Comparison of ENCODE assay signal across 18 cellular contexts in genomic region chr22:29112680-29113079, GRCh38. TPM values are rescaled to one million over a fixed set of nuclear protein-coding genes. Genes with fewer than 3 reads are reported as not detected.
DNase-seq lines count a peak whose midpoint lies in the region; TF ChIP-seq lines count a peak whose summit lies in the region.
"Had no signal": no experiment of that assay in that cellular context is flagged by ENCODE, and none has a peak within 500 bp of the region (broad histone marks: within the 10 kb centered on the region; RNA-seq: fewer than 3 reads in every experiment).

No MANE protein-coding gene starts in this region.

- WGBS in GM23248 (ENCODE audit: low coverage in 1 of 2, low lambda C conversion rate in 2 of 2, missing lambda C conversion rate in 2 of 2), 2 experiments, result 14 to 17% methylated on average over 7 of the region's 7 CpGs
- 48 to 49% methylated on average over 7 of the region's 7 CpGs for WGBS in tibial nerve, 2 donors
- WGBS in mesenchymal stem cell, result 89% methylated on average over 7 of the region's 7 CpGs

- no peak overlapping the region for H2BK15ac ChIP-seq in mesenchymal stem cell (ENCODE audit: low read depth, poor library complexity, severe bottlenecking)

- H3F3A ChIP-seq in GM23248 (ENCODE audit: insufficient read depth), result peaks cover 26% of the 10 kb centered on the region; the same call in 1 of the 2 replicates

- no peaks in the 10 kb centered on the region for H3K9me2 ChIP-seq in GM23248 (ENCODE audit: insufficient read depth)

- no peak overlapping the region for H3K23ac ChIP-seq in mesenchymal stem cell (ENCODE audit: low read length in 2 of 2)

- H4K91ac ChIP-seq in mesenchymal stem cell (ENCODE audit: low read length), result no peak overlapping the region

- H2AFZ ChIP-seq in GM23248, result peak overlapping the region; percentile 49
- H2AFZ ChIP-seq in mesenchymal stem cell (ENCODE audit: low read depth, low read length), result no peak overlapping the region
- H2AFZ ChIP-seq: GM23338 had no signal

- POLR2A ChIA-PET in HEK293T (lab: Yijun Ruan, JAX), result no interaction called here

- no peak for TF ChIP-seq EP300 in tibial nerve (IDR thresholded peaks at IDR 0.05)

- CTCF ChIA-PET in HEK293T (lab: Yijun Ruan, JAX), result interaction anchor here (0.5 kb wide), 1 partner anchor 390 kb away, joined by 4 read pairs; no protein-coding TSS in a partner anchor

- no peaks in the 10 kb centered on the region for H3K9me3 ChIP-seq in GM23248 (ENCODE audit: low read depth)
- H3K9me3 ChIP-seq in tibial nerve, result no peaks in the 10 kb centered on the region
- peaks cover 1% of the 10 kb centered on the region for H3K9me3 ChIP-seq in mesenchymal stem cell (ENCODE audit: control insufficient read depth, low read length)
- H3K9me3 ChIP-seq: BE2C had no signal

- peak overlapping the region; percentile 63 for H3K27ac Mint-ChIP-seq in progenitor cell of endocrine pancreas
- H3K27ac Mint-ChIP-seq: CD4-positive, alpha-beta memory T cell; GM23338 had no signal

- H3K36me3 Mint-ChIP-seq in progenitor cell of endocrine pancreas (ENCODE audit: insufficient read depth), result peaks cover 7% of the 10 kb centered on the region
- H3K36me3 Mint-ChIP-seq: CD4-positive, alpha-beta memory T cell had no signal

- H2AK5ac ChIP-seq in mesenchymal stem cell (ENCODE audit: low read length, severe bottlenecking), result no peak overlapping the region

- H3K14ac ChIP-seq in mesenchymal stem cell (ENCODE audit: low read length in 2 of 2), result no peak overlapping the region

- TF ChIP-seq CTCF in progenitor cell of endocrine pancreas (IDR thresholded peaks at IDR 0.05; ENCODE audit: unreplicated experiment) (no peak), tibial nerve (IDR thresholded peaks at IDR 0.05) (no peak)

- H3K4me3 ChIP-seq in GM23248, result no peak overlapping the region; the same call in 1 of the 2 replicates
- no peak overlapping the region for H3K4me3 ChIP-seq in tibial nerve
- no peak overlapping the region for H3K4me3 ChIP-seq in mesenchymal stem cell (ENCODE audit: insufficient read depth in 1 of 2, low read depth in 1 of 2, low read length in 2 of 2)
- H3K4me3 ChIP-seq: GM23338 had no signal

- H3K36me3 ChIP-seq in GM23248 (ENCODE audit: low read depth) (no peaks in the 10 kb centered on the region), tibial nerve (no peaks in the 10 kb centered on the region), mesenchymal stem cell (ENCODE audit: control insufficient read depth in 1 of 2, insufficient read depth in 2 of 2, low read depth in 1 of 2, low read length in 2 of 2) (peaks cover 0 to 3% of the 10 kb centered on the region in 2 experiments)
- H3K36me3 ChIP-seq: BE2C had no signal

- peaks cover 32% of the 10 kb centered on the region for H3K4me1 Mint-ChIP-seq in progenitor cell of endocrine pancreas (ENCODE audit: low read depth)
- H3K4me1 Mint-ChIP-seq: CD4-positive, alpha-beta memory T cell had no signal

- no peaks in the 10 kb centered on the region for H4K20me1 ChIP-seq in GM23248 (ENCODE audit: insufficient read depth)

- H3K9me3 Mint-ChIP-seq in progenitor cell of endocrine pancreas (ENCODE audit: low read depth), result peaks cover 5% of the 10 kb centered on the region
- H3K9me3 Mint-ChIP-seq: GM23338 had no signal

- H2BK5ac ChIP-seq in mesenchymal stem cell (ENCODE audit: low read depth, low read length, poor library complexity, severe bottlenecking), result no peak overlapping the region

- peak; percentile 70 for DNase-seq in GM23248
- DNase-seq in fibroblast of gingiva (ENCODE audit: low read depth), result peak; percentile 64
- DNase-seq in progenitor cell of endocrine pancreas (ENCODE audit: low spot score, unreplicated experiment), result no peak
- DNase-seq in tibial nerve (ENCODE audit: low spot score in 2 of 2), result no peak
- DNase-seq in mesenchymal stem cell, result no peak
- no peak for DNase-seq in NCI-H446 (lab: John Stamatoyannopoulos, UW)
- DNase-seq in HEK293T (ENCODE audit: extremely low spot score), result no peak
- DNase-seq: ACHN; BE2C; Calu3; CD4-positive, alpha-beta memory T cell; DMS79; NCI-H187; NCI-H226; SHP77 treated with DMSO at 0.1 percent for 48 hours had no signal

- H3K9ac ChIP-seq in GM23248 (peak overlapping the region; percentile 14; the same call in 1 of the 2 replicates), mesenchymal stem cell (ENCODE audit: low read length) (no peak overlapping the region)

- H3K4me3 Mint-ChIP-seq in progenitor cell of endocrine pancreas (ENCODE audit: low read depth), result no peak overlapping the region
- H3K4me3 Mint-ChIP-seq: CD4-positive, alpha-beta memory T cell; GM23338 had no signal

- H3K27me3 ChIP-seq in GM23248 (replicated peaks; ENCODE audit: insufficient read depth) (no peaks in the 10 kb centered on the region), tibial nerve (no peaks in the 10 kb centered on the region), mesenchymal stem cell (ENCODE audit: control insufficient read depth in 1 of 2, insufficient read depth in 1 of 2, low read length in 2 of 2) (no peaks in the 10 kb centered on the region)
- H3K27me3 ChIP-seq: BE2C had no signal

- in situ Hi-C loops in GM23248 (cut with MboI), result no loop called here

- H3K27me3 Mint-ChIP-seq in progenitor cell of endocrine pancreas, result no peaks in the 10 kb centered on the region

- no peak overlapping the region for H4K8ac ChIP-seq in mesenchymal stem cell (ENCODE audit: low read length)

- no peak overlapping the region for H3K18ac ChIP-seq in mesenchymal stem cell (ENCODE audit: low read depth in 1 of 2, low read length in 2 of 2)

- H3K79me2 ChIP-seq in GM23248 (ENCODE audit: insufficient read depth), result no peaks in the 10 kb centered on the region

- H2BK120ac ChIP-seq in mesenchymal stem cell (ENCODE audit: low read depth, low read length), result no peak overlapping the region

- no peak for TF ChIP-seq POLR2A in tibial nerve (IDR thresholded peaks at IDR 0.05)

- H3K27ac ChIP-seq in GM23248 (peak overlapping the region; percentile 17), tibial nerve (peak overlapping the region; percentile 1 to 75 (median 58)), mesenchymal stem cell (ENCODE audit: low read length, poor library complexity, severe bottlenecking) (no peak overlapping the region)

- H3K79me1 ChIP-seq in mesenchymal stem cell (replicated peaks; ENCODE audit: low read length, poor library complexity, severe bottlenecking), result no peaks in the 10 kb centered on the region

- no peak overlapping the region for H2BK12ac ChIP-seq in mesenchymal stem cell (ENCODE audit: low read length in 2 of 2)

- H3K4me2 ChIP-seq in GM23248 (ENCODE audit: unreplicated experiment) (peak overlapping the region; percentile 34), mesenchymal stem cell (ENCODE audit: low read length, poor library complexity, severe bottlenecking) (no peak overlapping the region)
- H3K4me2 ChIP-seq: GM23338 had no signal

- H3K4ac ChIP-seq in mesenchymal stem cell (ENCODE audit: low read depth in 1 of 2, low read length in 2 of 2), result no peak overlapping the region

- H3K4me1 ChIP-seq in GM23248 (ENCODE audit: insufficient read depth) (peaks cover 22% of the 10 kb centered on the region), tibial nerve (peaks cover 0 to 22% (median 0%) of the 10 kb centered on the region in 4 donors), mesenchymal stem cell (ENCODE audit: control insufficient read depth, insufficient read depth, low read depth, low read length) (peaks cover 2% of the 10 kb centered on the region)

TF ChIP-seq in HEK293T, 16 proteins besides CTCF, POLR2A, EP300 and RAD21:
- TF ChIP-seq ELF4 (IDR thresholded peaks at IDR 0.05), result no peak
- no peak for TF ChIP-seq ARNT (IDR thresholded peaks at IDR 0.05)
- TF ChIP-seq FOXA1 (IDR thresholded peaks at IDR 0.05), result no peak
- no peak for TF ChIP-seq HDGF (IDR thresholded peaks at IDR 0.05; ENCODE audit: borderline replicate concordance)
- no peak for TF ChIP-seq PKNOX1 (IDR thresholded peaks at IDR 0.05)
- no peak for TF ChIP-seq TARDBP (IDR thresholded peaks at IDR 0.05)
- no peak for TF ChIP-seq FOXM1 (IDR thresholded peaks at IDR 0.05; ENCODE audit: borderline replicate concordance)
- TF ChIP-seq LEF1 (IDR thresholded peaks at IDR 0.05; ENCODE audit: borderline replicate concordance), result no peak
- no peak for TF ChIP-seq ZNF384 (IDR thresholded peaks at IDR 0.05)
- no peak for TF ChIP-seq SP1 (IDR thresholded peaks at IDR 0.05)
- no peak for TF ChIP-seq L3MBTL2 (conservative IDR thresholded peaks at IDR 0.05)
- TF ChIP-seq CTBP1 (IDR thresholded peaks at IDR 0.05; ENCODE audit: borderline replicate concordance), result no peak
- TF ChIP-seq NFRKB (IDR thresholded peaks at IDR 0.05), result no peak
- no peak for TF ChIP-seq SUZ12 (IDR thresholded peaks at IDR 0.05)
- TF ChIP-seq BHLHE40 (IDR thresholded peaks at IDR 0.05; ENCODE audit: borderline replicate concordance), result no peak
- no peak for TF ChIP-seq FOXK2 (IDR thresholded peaks at IDR 0.05)

RNA-seq across cellular contexts. Expression of gene KREMEN1, which starts 39.8 kb away (rescaled TPM):
- total RNA-seq in GM23248 (2014; rRNA removed; shearing (Covaris generic)), result 2.7 and 4.4 TPM in 2 replicates
- 4.3 and 4.5 TPM in 2 replicates for polyA plus RNA-seq in GM23248 (2016; fragmentation: Nextera tagmentation; extraction: Ambion mirVana)
- total RNA-seq in progenitor cell of endocrine pancreas (10.5 and 11.5 TPM in 2 replicates), tibial nerve (10 to 100 TPM in 3 of 4 donors, 1 to 10 TPM in 1; 5.4 to 15.1 (median 12.9) TPM)
- polyA plus RNA-seq in mesenchymal stem cell (2013, experiment 1 of 2), result 32.9 TPM
- polyA plus RNA-seq in mesenchymal stem cell (2013, experiment 2 of 2), result 33.1 TPM
- total RNA-seq: CD4-positive, alpha-beta memory T cell had no signal
- polyA plus RNA-seq: CD4-positive, alpha-beta memory T cell had no signal

RNA-seq across cellular contexts. Expression of gene C22orf31, which starts 51.0 kb away (rescaled TPM):
- not detected in 2 replicates for total RNA-seq in GM23248 (2014; rRNA removed; shearing (Covaris generic))
- not detected in 2 replicates for polyA plus RNA-seq in GM23248 (2016; fragmentation: Nextera tagmentation; extraction: Ambion mirVana)
- total RNA-seq in progenitor cell of endocrine pancreas (not detected in 2 replicates), tibial nerve (not detected)
- 0.19 TPM for polyA plus RNA-seq in mesenchymal stem cell (2013, experiment 1 of 2)
- 0.07 TPM for polyA plus RNA-seq in mesenchymal stem cell (2013, experiment 2 of 2)
- total RNA-seq: Calu3; CD4-positive, alpha-beta memory T cell; G401; GM23338; RPMI7951 had no signal
- polyA plus RNA-seq: CD4-positive, alpha-beta memory T cell had no signal

Comparison
In these comparisons a context has a peak if more than half of its experiments do, and no peak if none do; other contexts are left out.
1. DNase-seq: peak in GM23248 (single experiment) and fibroblast of gingiva (single experiment); none in progenitor cell of endocrine pancreas (single experiment), tibial nerve (0 of 2), mesenchymal stem cell (single experiment), NCI-H446 (0 of 2) and HEK293T (single experiment).